ENCODE assay signal across 8 cellular contexts in the genomic region with DNA sequence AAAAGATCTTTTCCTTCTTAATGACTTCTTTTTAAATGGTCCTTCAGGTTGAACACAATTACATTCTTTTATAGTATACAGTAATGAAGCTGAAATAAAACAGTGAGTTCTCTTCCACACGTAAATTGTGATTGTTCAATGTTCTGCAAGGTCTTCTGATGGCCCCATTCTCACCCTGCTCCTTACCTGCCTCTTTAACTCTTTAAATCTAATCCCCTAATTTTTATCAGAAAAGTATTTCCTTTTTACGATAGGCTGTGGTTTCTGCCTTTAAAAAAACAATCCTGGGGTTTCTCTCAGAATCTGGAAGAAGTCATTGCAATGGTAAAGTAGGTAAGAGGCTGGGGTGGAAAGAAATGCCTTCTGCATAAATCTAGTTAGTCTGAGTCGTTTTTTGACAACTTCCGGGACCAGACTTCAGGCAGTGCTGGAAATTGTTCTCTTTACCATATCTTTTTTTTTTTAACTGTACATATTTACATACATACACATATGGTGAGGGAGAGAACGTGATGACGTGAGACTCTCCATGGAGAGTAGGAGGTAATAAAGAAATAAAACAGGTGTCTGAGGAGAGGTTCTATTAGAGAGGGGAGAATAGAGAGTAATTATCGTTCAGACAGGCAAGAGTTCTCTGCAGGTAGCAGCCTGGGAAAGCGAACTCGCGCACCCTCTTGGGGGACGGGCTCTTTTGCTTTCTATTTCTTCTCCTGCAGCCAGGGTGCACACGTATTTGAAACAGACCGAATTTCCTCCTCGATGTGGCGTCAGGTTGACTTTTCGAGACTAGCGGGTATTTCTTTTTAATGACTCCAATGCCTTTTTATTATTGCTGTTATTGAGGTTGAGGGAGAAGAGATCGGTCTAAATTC. TPM values are rescaled to one million over a fixed set of nuclear protein-coding genes. Genes with fewer than 3 reads are reported as not detected.
DNase-seq lines count a peak whose midpoint lies in the region; ATAC-seq and TF ChIP-seq lines count a peak whose summit lies in the region.

A gene (plus strand): TSS at position 730 of the 872 bp plus-strand sequence. CDS start 467 bp downstream, outside the sequence.

- no peaks in the 10 kb centered on the region for H3K9me3 Mint-ChIP-seq in naive thymus-derived CD4-positive, alpha-beta T cell

- peak; percentile 17 for TF ChIP-seq CTCF in epithelial cell of esophagus (IDR thresholded peaks at IDR 0.05; ENCODE audit: insufficient read depth, low read depth, low read length, missing control alignments)

- peaks cover 0 to 16% (median 0%) of the 10 kb centered on the region in 5 donors for H3K27me3 Mint-ChIP-seq in naive thymus-derived CD4-positive, alpha-beta T cell

- peaks cover 0 to 11% (median 0%) of the 10 kb centered on the region in 3 experiments for H3K36me3 ChIP-seq in naive thymus-derived CD4-positive, alpha-beta T cell (ENCODE audit: control insufficient read depth in 2 of 3, insufficient read depth in 3 of 3, low read length in 3 of 3)

- H3K4me3 Mint-ChIP-seq in naive thymus-derived CD4-positive, alpha-beta T cell = peak within 1 kb of the TSS; percentile 92 to 100 (median 98)

- H3K4me1 Mint-ChIP-seq in naive thymus-derived CD4-positive, alpha-beta T cell = peaks cover 33 to 69% (median 57%) of the 10 kb centered on the region in 7 donors

- intact Hi-C loops in naive thymus-derived CD4-positive, alpha-beta T cell (cut with micrococcal nuclease) = loop anchor here (1.0 to 10.0 kb wide), 14 partner anchors 17 to 1615 kb away; a partner anchor contains a TSS

- peaks cover 5 to 15% (median 10%) of the 10 kb centered on the region in 5 donors for H3K36me3 Mint-ChIP-seq in naive thymus-derived CD4-positive, alpha-beta T cell

- H3K27ac Mint-ChIP-seq in naive thymus-derived CD4-positive, alpha-beta T cell = peak within 1 kb of the TSS; percentile 97 to 100 (median 99)

- no peaks in the 10 kb centered on the region for H3K27me3 ChIP-seq in naive thymus-derived CD4-positive, alpha-beta T cell (ENCODE audit: control insufficient read depth in 2 of 2, insufficient read depth in 2 of 2, low read length in 2 of 2)

- CTCF ChIA-PET in naive thymus-derived CD4-positive, alpha-beta T cell (lab: Charles Lee) = interaction anchor here (0.6 to 1.5 kb wide), 4 partner anchors 10 to 35 kb away, joined by 3 to 13 read pairs (median 4); a partner anchor contains a TSS

- DNase-seq in NCI-H2081 (lab: John Stamatoyannopoulos, UW) (peak; percentile 31 to 54), NCI-H2081 treated with DMSO at 0.1 percent for 48 hours (lab: John Stamatoyannopoulos, UW) (no peak), NCI-H2107 treated with DMSO at 0.1 percent for 48 hours (lab: John Stamatoyannopoulos, UW; ENCODE audit: unreplicated experiment) (peak; percentile 94), epithelial cell of esophagus (ENCODE audit: low read depth) (peak; percentile 47)
- DNase-seq in activated CD8-positive, alpha-beta memory T cell treated with anti-CD3 and anti-CD28 coated beads for 4 hours (ENCODE audit: low read depth in 2 of 2) = peak; percentile 34 to 53
- DNase-seq in naive thymus-derived CD4-positive, alpha-beta T cell = peak; percentile 31 to 87 (median 78)

- H3K4me3 ChIP-seq in epithelial cell of esophagus (ENCODE audit: low read length) = peak within 1 kb of the TSS; percentile 61
- peak within 1 kb of the TSS; percentile 96 for H3K4me3 ChIP-seq in naive thymus-derived CD4-positive, alpha-beta T cell (ENCODE audit: low read length)

- peak; percentile 67 for ATAC-seq in HG02938 (IDR thresholded peaks at IDR 0.05; ENCODE audit: unreplicated experiment)
- ATAC-seq in naive thymus-derived CD4-positive, alpha-beta T cell = peak; percentile 87

- H3K4me1 ChIP-seq in naive thymus-derived CD4-positive, alpha-beta T cell (ENCODE audit: control insufficient read depth in 2 of 2, insufficient read depth in 2 of 2, low read length in 2 of 2) = peaks cover 28 to 40% of the 10 kb centered on the region in 2 donors

- POLR2A ChIA-PET in naive thymus-derived CD4-positive, alpha-beta T cell (lab: Charles Lee) = interaction anchor here (0.6 to 4.9 kb wide), 6 partner anchors 16 to 792 kb away, joined by 3 to 51 read pairs (median 3); a partner anchor contains a TSS

- H3K27ac ChIP-seq in naive thymus-derived CD4-positive, alpha-beta T cell (ENCODE audit: low read depth, low read length) = peak within 1 kb of the TSS; percentile 95
- H3K27ac ChIP-seq in temporal lobe (ENCODE audit: low read depth, low read length) = peak within 1 kb of the TSS; percentile 25

- no peaks in the 10 kb centered on the region for H3K9me3 ChIP-seq in naive thymus-derived CD4-positive, alpha-beta T cell (ENCODE audit: control insufficient read depth in 2 of 3, low read length in 3 of 3)

RNA-seq across cellular contexts. Expression of the gene that starts here (rescaled TPM):
- total RNA-seq in naive thymus-derived CD4-positive, alpha-beta T cell = 10 to 100 TPM; 32.1 to 65.7 (median 60.7) TPM
- 10 to 100 TPM; 19.9 to 33.3 TPM for polyA plus RNA-seq in naive thymus-derived CD4-positive, alpha-beta T cell
- total RNA-seq in temporal lobe = 3.7 TPM
